ENCODE assay signal across 1 cellular context in genomic region chr17:39754161-39754957, GRCh38.
A peak's percentile ranks its signal among the peaks of the same experiment; 100 is the strongest.
TF ChIP-seq lines count a peak whose summit lies in the region.

No MANE protein-coding gene starts in this region.

TF ChIP-seq in H1, 55 proteins besides CTCF, POLR2A, EP300 and RAD21 (continued from another document):
- TF ChIP-seq EGR1 (IDR thresholded peaks at IDR 0.05; ENCODE audit: borderline replicate concordance, low read depth, low read length): peak; percentile 19; the same call in 1 of the 2 replicates
- peak; percentile 26; the same call in 1 of the 2 replicates for TF ChIP-seq BACH1 (IDR thresholded peaks at IDR 0.05; ENCODE audit: low read length)
- TF ChIP-seq GABPA (IDR thresholded peaks at IDR 0.05; ENCODE audit: borderline replicate concordance, insufficient read depth, low read length): peak; percentile 29; the same call in 1 of the 2 replicates
- peak; percentile 41; the same call in 1 of the 2 replicates for TF ChIP-seq MAX (IDR thresholded peaks at IDR 0.05)
- peak; percentile 62 for TF ChIP-seq KDM4A (IDR thresholded peaks at IDR 0.05; ENCODE audit: low read depth, low read length, severe bottlenecking)
- peak; percentile 37 for TF ChIP-seq CREB1 (IDR thresholded peaks at IDR 0.05)
- TF ChIP-seq CHD2 (IDR thresholded peaks at IDR 0.05; ENCODE audit: low read length): no peak
- peak; percentile 85 for TF ChIP-seq KDM5A (IDR thresholded peaks at IDR 0.05; ENCODE audit: low read length)
- TF ChIP-seq SP1 (IDR thresholded peaks at IDR 0.05; ENCODE audit: low read depth, low read length): no peak
- no peak for TF ChIP-seq ATF2 (IDR thresholded peaks at IDR 0.05; ENCODE audit: low read length)
- TF ChIP-seq HDAC2 (IDR thresholded peaks at IDR 0.05; ENCODE audit: borderline replicate concordance in 1 of 2, low read depth in 2 of 2, low read length in 2 of 2): 0 out of 4 replicates have a peak, but pooled peaks of 1 of the 2 experiments have one; percentile 39
- TF ChIP-seq SIN3A (conservative IDR thresholded peaks at IDR 0.05 in 1 of 2, IDR thresholded peaks at IDR 0.05 in 1 of 2; ENCODE audit: low read depth in 1 of 2, low read length in 2 of 2): 0 out of 4 replicates have a peak, but pooled peaks of 1 of the 2 experiments have one; percentile 37
- no peak for TF ChIP-seq SP2 (IDR thresholded peaks at IDR 0.05; ENCODE audit: low read length)
- TF ChIP-seq CTBP2 (IDR thresholded peaks at IDR 0.05; ENCODE audit: borderline replicate concordance, insufficient read depth, insufficient read length, low read length): no peak
- TF ChIP-seq ASH2L (IDR thresholded peaks at IDR 0.05; ENCODE audit: low read length): peak; percentile 36
- TF ChIP-seq PHF8 (conservative IDR thresholded peaks at IDR 0.05; ENCODE audit: low read depth, low read length): 0 out of 2 replicates have a peak, but pooled peaks have one; percentile 18
- no peak for TF ChIP-seq FOSL1 (IDR thresholded peaks at IDR 0.05; ENCODE audit: insufficient read depth, low read depth, low read length)
TF ChIP-seq in H1: peak in this region for 12.
